ENCODE assay signal across 8 cellular contexts in the genomic region with DNA sequence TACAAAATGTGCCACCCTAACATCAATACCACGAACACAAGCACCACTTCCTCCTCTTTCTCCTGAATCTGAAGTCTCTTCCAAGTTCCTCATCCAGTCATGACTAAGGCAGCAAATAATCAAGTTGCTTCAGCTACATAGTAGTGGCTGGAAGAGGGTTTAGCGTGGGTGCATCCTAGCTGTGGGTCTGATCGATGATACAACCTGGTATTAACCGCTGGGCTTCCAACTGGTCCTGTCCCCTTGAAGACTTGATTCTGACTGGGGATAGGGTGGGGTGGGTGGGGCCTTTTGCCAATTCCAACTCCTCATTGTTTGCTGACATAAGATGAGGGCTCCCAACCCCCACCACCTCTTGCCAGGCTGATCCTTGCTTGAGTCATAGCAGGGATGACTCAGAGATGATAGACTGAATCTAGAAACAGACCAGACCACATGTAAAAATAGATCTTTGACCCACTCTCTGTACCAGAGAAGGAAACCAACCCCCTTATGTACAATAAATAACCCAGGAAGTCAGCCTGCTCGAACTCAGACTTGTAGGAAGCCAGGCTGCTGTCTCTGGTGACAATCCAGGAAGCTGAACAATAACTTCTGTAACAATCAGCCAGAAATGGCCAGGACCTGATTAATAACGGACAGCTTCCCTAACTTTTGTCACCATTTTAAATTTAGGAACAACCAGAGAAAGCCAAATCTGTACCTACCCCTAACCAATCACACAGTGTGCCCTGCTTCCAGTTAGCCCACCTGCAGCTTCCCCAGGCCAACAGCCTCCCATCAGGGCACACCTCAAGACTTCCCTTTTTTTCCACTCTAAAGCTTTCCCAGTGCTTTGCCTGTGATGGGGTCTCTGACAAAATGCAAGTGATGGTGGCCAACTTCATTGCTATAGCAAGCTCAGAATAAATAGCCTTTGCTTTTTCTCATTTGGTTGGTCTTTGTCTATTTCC.
DNase-seq lines count a peak whose midpoint lies in the region; ATAC-seq, FAIRE-seq and TF ChIP-seq lines count a peak whose summit lies in the region.

No MANE protein-coding gene starts in this region.

- H3K27me3 Mint-ChIP-seq in MCF 10A (ENCODE audit: insufficient read depth, unreplicated experiment): no peaks in the 10 kb centered on the region

- H3K4me1 ChIP-seq in BE2C: peaks cover 47% of the 10 kb centered on the region

- H3K27ac Mint-ChIP-seq in MCF 10A (ENCODE audit: low read depth, unreplicated experiment): peak overlapping the region; percentile 0

- POLR2A ChIA-PET in MCF 10A (lab: Yijun Ruan, JAX): interaction anchor here (0.6 to 3.0 kb wide), 7 partner anchors 21 to 1884 kb away, joined by 3 to 17 read pairs (median 3); no protein-coding TSS in a partner anchor

- peaks cover 19% of the 10 kb centered on the region for H3K4me1 Mint-ChIP-seq in MCF 10A (ENCODE audit: insufficient read depth, unreplicated experiment)

- no peak for FAIRE-seq in urothelium cell line (lab: Jason Lieb, UNC)

- H3K36me3 Mint-ChIP-seq in MCF 10A (ENCODE audit: insufficient read depth, unreplicated experiment): peaks cover 6% of the 10 kb centered on the region

- intact Hi-C loops in MCF 10A (cut with micrococcal nuclease): loop anchor here (1.0 to 5.0 kb wide), 10 partner anchors 18 to 1679 kb away; no protein-coding TSS in a partner anchor

- TF ChIP-seq CTCF in BE2C (IDR thresholded peaks at IDR 0.05; ENCODE audit: low read depth, low read length): no peak
- TF ChIP-seq CTCF in MCF 10A (IDR thresholded peaks at IDR 0.05; ENCODE audit: unreplicated experiment): no peak

- no peaks in the 10 kb centered on the region for H3K36me3 ChIP-seq in BE2C

- no peaks in the 10 kb centered on the region for H3K9me3 Mint-ChIP-seq in MCF 10A (ENCODE audit: unreplicated experiment)

- H3K9me3 ChIP-seq in BE2C: no peaks in the 10 kb centered on the region

- no peaks in the 10 kb centered on the region for H3K27me3 ChIP-seq in BE2C

- BruUV-seq in MCF 10A (replicated peaks; lab: Mats Ljungman, UMichigan): no TSS peak

- H3K4me3 Mint-ChIP-seq in MCF 10A (ENCODE audit: unreplicated experiment): no peak overlapping the region

- H3K4me3 ChIP-seq in BE2C (ENCODE audit: low read depth, low read length): no peak overlapping the region

- DNase-seq in BE2C: peak; percentile 82
- DNase-seq in GM19238 (ENCODE audit: insufficient read length, low spot score): peak; percentile 47
- DNase-seq in SK-MEL-5 (ENCODE audit: low read depth, low spot score): peak; percentile 61
- peak; percentile 96 for DNase-seq in MCF 10A (ENCODE audit: unreplicated experiment)
- DNase-seq in myocyte (ENCODE audit: low read depth): peak; percentile 96
- peak; percentile 89 for DNase-seq in urothelium cell line (ENCODE audit: low spot score)
- no peak for DNase-seq in globus pallidus (ENCODE audit: low spot score)

- peak; percentile 99 for ATAC-seq in HG03159 (IDR thresholded peaks at IDR 0.05; ENCODE audit: unreplicated experiment)

- CTCF ChIA-PET in MCF 10A (lab: Yijun Ruan, JAX): interaction anchor here (0.6 to 7.3 kb wide), 45 partner anchors 10 to 1987 kb away, joined by 3 to 60 read pairs (median 4); no protein-coding TSS in a partner anchor

- in situ Hi-C loops in SK-MEL-5 (cut with HindIII; ENCODE audit: low pct_unique_long_range_greater_than_20kb, low sequenced_read_pairs): no loop called here
